ENCODE assay signal across 17 cellular contexts in the genomic region with DNA sequence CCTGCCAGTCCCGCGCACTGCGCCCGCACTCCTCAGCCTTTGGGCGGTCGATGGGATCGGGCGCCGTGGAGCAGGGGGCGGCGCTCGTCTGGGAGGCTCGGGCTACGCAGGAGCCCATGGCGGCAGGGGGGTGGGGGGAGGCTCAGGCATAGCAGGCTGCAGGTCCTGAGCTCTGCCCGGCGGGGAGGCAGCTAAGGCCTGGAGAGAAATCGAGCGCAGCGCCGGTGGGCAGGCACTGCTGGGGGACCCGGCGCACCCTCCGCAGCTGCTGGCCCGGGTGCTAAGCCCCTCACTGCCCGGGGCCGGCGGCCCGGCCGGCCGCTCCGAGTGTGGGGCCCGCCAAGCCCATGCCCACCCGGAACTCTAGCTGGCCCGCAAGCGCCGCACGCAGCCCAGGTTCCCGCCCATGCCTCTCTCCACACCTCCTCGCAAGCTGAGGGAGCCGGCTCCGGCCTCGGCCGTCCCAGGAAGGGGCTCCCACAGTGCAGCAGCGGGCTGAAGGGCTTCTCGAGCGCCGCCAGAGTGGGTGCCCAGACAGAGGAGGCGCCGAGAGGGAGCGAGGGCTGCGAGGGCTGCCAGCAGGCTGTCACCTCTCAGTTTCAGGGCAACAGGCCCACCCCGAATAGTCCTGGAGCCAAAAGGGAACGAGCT.
A peak's percentile ranks its signal among the peaks of the same experiment; 100 is the strongest.
DNase-seq lines count a peak whose midpoint lies in the region; ATAC-seq, FAIRE-seq and TF ChIP-seq lines count a peak whose summit lies in the region.
"Had no signal": no experiment of that assay in that cellular context is flagged by ENCODE, and none has a peak within 500 bp of the region (broad histone marks: within the 10 kb centered on the region; RNA-seq: fewer than 3 reads in every experiment).

No MANE protein-coding gene starts in this region.

- no peaks in the 10 kb centered on the region for H3K9me3 Mint-ChIP-seq in stimulated activated naive CD8-positive, alpha-beta T cell treated with anti-CD3 and anti-CD28 coated beads, Interleukin-15, Interleukin-2, amounts not matched to agents 100 ng/mL and 50 ng/mL, for 24 hours
- H3K9me3 Mint-ChIP-seq in stimulated activated naive CD8-positive, alpha-beta T cell treated with anti-CD3 and anti-CD28 coated beads, Interleukin-15, amount 100 ng/mL, for 72 hours: peaks cover 0 to 4% of the 10 kb centered on the region in 2 donors
- H3K9me3 Mint-ChIP-seq: T-helper 2 cell treated with Interferon-gamma antibody and Interleukin-4, amounts not matched to agents 5 μg/mL and 100 μg/mL, for 36 hours had no signal

- H3K4me1 ChIP-seq in breast epithelium (no peaks in the 10 kb centered on the region), vagina (no peaks in the 10 kb centered on the region)
- H3K4me1 ChIP-seq: prostate gland had no signal

- TF ChIP-seq CTCF in breast epithelium (IDR thresholded peaks at IDR 0.05) (no peak), vagina (IDR thresholded peaks at IDR 0.05) (no peak)

- peak overlapping the region; percentile 18 for H3K4me3 Mint-ChIP-seq in stimulated activated naive CD8-positive, alpha-beta T cell treated with anti-CD3 and anti-CD28 coated beads, Interleukin-15, Interleukin-2, amounts not matched to agents 100 ng/mL and 50 ng/mL, for 24 hours
- peak overlapping the region in 1 of 2 donors; percentile 35 for H3K4me3 Mint-ChIP-seq in stimulated activated naive CD8-positive, alpha-beta T cell treated with anti-CD3 and anti-CD28 coated beads, Interleukin-15, amount 100 ng/mL, for 72 hours
- H3K4me3 Mint-ChIP-seq: mesothelial cell of epicardium had no signal

- no peak for TF ChIP-seq POLR2A in breast epithelium (IDR thresholded peaks at IDR 0.05)
- no peak for TF ChIP-seq POLR2A in vagina (IDR thresholded peaks at IDR 0.05)
- TF ChIP-seq POLR2A in H54 (IDR thresholded peaks at IDR 0.05; ENCODE audit: low read depth, low read length): no peak

- H3K27me3 ChIP-seq in breast epithelium (no peaks in the 10 kb centered on the region), vagina (no peaks in the 10 kb centered on the region)

- H3K4me3 ChIP-seq in breast epithelium (peak overlapping the region in 2 of 3 donors; percentile 5 to 30), vagina (peak overlapping the region in 1 of 2 donors; percentile 11)
- H3K4me3 ChIP-seq: prostate gland had no signal

- H3K36me3 Mint-ChIP-seq in stimulated activated naive CD8-positive, alpha-beta T cell treated with anti-CD3 and anti-CD28 coated beads, Interleukin-15, Interleukin-2, amounts not matched to agents 100 ng/mL and 50 ng/mL, for 24 hours (ENCODE audit: low read depth): no peaks in the 10 kb centered on the region
- H3K36me3 Mint-ChIP-seq: mesothelial cell of epicardium had no signal

- H3K9me3 ChIP-seq in breast epithelium: no peaks in the 10 kb centered on the region
- no peaks in the 10 kb centered on the region for H3K9me3 ChIP-seq in vagina
- H3K9me3 ChIP-seq: prostate gland had no signal

- no peak for FAIRE-seq in H54 (lab: Jason Lieb, UNC)

- intact Hi-C loops in breast epithelium (cut with DNase I; ENCODE audit: low total_unique reads) (no loop called here), vagina (cut with DNase I) (no loop called here)

- no peak overlapping the region for H3K27ac ChIP-seq in breast epithelium
- H3K27ac ChIP-seq in vagina: no peak overlapping the region
- H3K27ac ChIP-seq: C4-2B, prostate gland had no signal

- DNase-seq in stimulated activated naive CD8-positive, alpha-beta T cell treated with anti-CD3 and anti-CD28 coated beads, Interleukin-15, amount 100 ng/mL, for 72 hours: no peak
- DNase-seq in breast epithelium (ENCODE audit: low spot score in 2 of 2): no peak
- DNase-seq in left lobe of liver (ENCODE audit: low spot score): no peak
- peak; percentile 29 to 74 for DNase-seq in vagina (ENCODE audit: extremely low spot score in 2 of 2)
- no peak for DNase-seq in H54 (ENCODE audit: insufficient read length, low spot score)
- DNase-seq in GDM1 (lab: John Stamatoyannopoulos, UW): no peak
- no peak for DNase-seq in stimulated activated CD4-positive, alpha-beta T cell treated with anti-CD3 and anti-CD28 coated beads, Interleukin-15, amount 100 ng/mL, for 24 hours
- DNase-seq: effector memory CD8-positive, alpha-beta T cell; hippocampal formation; OCI-M1; stimulated activated CD4-positive, alpha-beta T cell treated with anti-CD3 and anti-CD28 coated beads, Interleukin-4, amount 100 ng/mL, for 1 hour; stimulated activated naive CD4-positive, alpha-beta T cell treated with Interleukin-2 at 50 U/mL for 16 hours had no signal

- ATAC-seq in stimulated activated naive CD8-positive, alpha-beta T cell treated with anti-CD3 and anti-CD28 coated beads, Interleukin-15, amount 100 ng/mL, for 72 hours: no peak
- ATAC-seq in left lobe of liver: peak; percentile 45
- ATAC-seq: effector memory CD8-positive, alpha-beta T cell had no signal

- H3K36me3 ChIP-seq in breast epithelium: no peaks in the 10 kb centered on the region
- H3K36me3 ChIP-seq in vagina: no peaks in the 10 kb centered on the region
- H3K36me3 ChIP-seq: prostate gland had no signal

- no peaks in the 10 kb centered on the region for H3K27me3 Mint-ChIP-seq in stimulated activated naive CD8-positive, alpha-beta T cell treated with anti-CD3 and anti-CD28 coated beads, Interleukin-15, Interleukin-2, amounts not matched to agents 100 ng/mL and 50 ng/mL, for 24 hours
- H3K27me3 Mint-ChIP-seq in stimulated activated naive CD8-positive, alpha-beta T cell treated with anti-CD3 and anti-CD28 coated beads, Interleukin-15, amount 100 ng/mL, for 72 hours: no peaks in the 10 kb centered on the region
- H3K27me3 Mint-ChIP-seq: effector memory CD8-positive, alpha-beta T cell had no signal

- H3K27ac Mint-ChIP-seq in stimulated activated naive CD8-positive, alpha-beta T cell treated with anti-CD3 and anti-CD28 coated beads, Interleukin-15, Interleukin-2, amounts not matched to agents 100 ng/mL and 50 ng/mL, for 24 hours: no peak overlapping the region
- no peak overlapping the region for H3K27ac Mint-ChIP-seq in stimulated activated naive CD8-positive, alpha-beta T cell treated with anti-CD3 and anti-CD28 coated beads, Interleukin-15, amount 100 ng/mL, for 72 hours
- H3K27ac Mint-ChIP-seq: mesothelial cell of epicardium had no signal

- H3K4me1 Mint-ChIP-seq in stimulated activated naive CD8-positive, alpha-beta T cell treated with anti-CD3 and anti-CD28 coated beads, Interleukin-15, Interleukin-2, amounts not matched to agents 100 ng/mL and 50 ng/mL, for 24 hours (ENCODE audit: low read depth): peaks cover 14% of the 10 kb centered on the region
- no peaks in the 10 kb centered on the region for H3K4me1 Mint-ChIP-seq in stimulated activated naive CD8-positive, alpha-beta T cell treated with anti-CD3 and anti-CD28 coated beads, Interleukin-15, amount 100 ng/mL, for 72 hours
- H3K4me1 Mint-ChIP-seq: mesothelial cell of epicardium had no signal

Comparison
In these comparisons a context has a peak if more than half of its experiments do, and no peak if none do; other contexts are left out.
1. DNase-seq: peak in vagina (2 of 2); none in stimulated activated naive CD8-positive, alpha-beta T cell treated with anti-CD3 and anti-CD28 coated beads, Interleukin-15, amount 100 ng/mL, for 72 hours (0 of 2), breast epithelium (0 of 2), left lobe of liver (single experiment), H54 (single experiment), GDM1 (single experiment) and stimulated activated CD4-positive, alpha-beta T cell treated with anti-CD3 and anti-CD28 coated beads, Interleukin-15, amount 100 ng/mL, for 24 hours (single experiment).